In genomic region chr3:142013331-142013730, GRCh38 we compare ENCODE assay signal across 13 cellular contexts.
A peak's percentile ranks its signal among the peaks of the same experiment; 100 is the strongest.
DNase-seq lines count a peak whose midpoint lies in the region; ATAC-seq and TF ChIP-seq lines count a peak whose summit lies in the region.
"Had no signal": no experiment of that assay in that cellular context is flagged by ENCODE, and none has a peak within 500 bp of the region (broad histone marks: within the 10 kb centered on the region; RNA-seq: fewer than 3 reads in every experiment).

No MANE protein-coding gene starts in this region.

- H3K27ac ChIP-seq in esophagus muscularis mucosa (replicated peaks in 1 of 4) (peak overlapping the region; percentile 16 to 63 (median 26)), stomach smooth muscle (ENCODE audit: low read length) (peak overlapping the region; percentile 7), hepatocyte (no peak overlapping the region)
- H3K27ac ChIP-seq: A549, BLaER1 had no signal

- no peak for TF ChIP-seq POLR2A in esophagus muscularis mucosa (IDR thresholded peaks at IDR 0.05; ENCODE audit: low read depth)

- DNase-seq in esophagus muscularis mucosa (ENCODE audit: extremely low spot score), result no peak
- no peak for DNase-seq in stimulated activated CD4-positive, alpha-beta T cell treated with anti-CD3 and anti-CD28 coated beads, Interleukin-15, amount 100 ng/mL, for 24 hours
- no peak for DNase-seq in hepatocyte (ENCODE audit: low spot score)
- DNase-seq: AML-193, DMS53, GF-D8, HCEC 1CT, HFFc6 had no signal

- intact Hi-C loops in esophagus muscularis mucosa (cut with DNase I), result no loop called here

- no peaks in the 10 kb centered on the region for H4K20me1 ChIP-seq in hepatocyte (ENCODE audit: insufficient read depth, poor library complexity, severe bottlenecking)

- no peak overlapping the region for H3K4me2 ChIP-seq in hepatocyte
- H3K4me2 ChIP-seq: A549, BLaER1 had no signal

- H3K27me3 ChIP-seq in esophagus muscularis mucosa (no peaks in the 10 kb centered on the region), stomach smooth muscle (ENCODE audit: control insufficient read depth in 1 of 2, insufficient read depth in 2 of 2, low read length in 2 of 2) (no peaks in the 10 kb centered on the region), hepatocyte (no peaks in the 10 kb centered on the region)
- H3K27me3 ChIP-seq: BLaER1 had no signal

- no peaks in the 10 kb centered on the region for H3K9me3 ChIP-seq in esophagus muscularis mucosa
- no peaks in the 10 kb centered on the region for H3K9me3 ChIP-seq in stomach smooth muscle (ENCODE audit: control insufficient read depth in 2 of 2, low read length in 2 of 2)
- H3K9me3 ChIP-seq in hepatocyte (ENCODE audit: low read depth), result no peaks in the 10 kb centered on the region
- H3K9me3 ChIP-seq: A549 had no signal

- H2AFZ ChIP-seq in hepatocyte, result no peak overlapping the region

- no peaks in the 10 kb centered on the region for H3K36me3 ChIP-seq in esophagus muscularis mucosa
- no peaks in the 10 kb centered on the region for H3K36me3 ChIP-seq in stomach smooth muscle (ENCODE audit: control insufficient read depth in 2 of 2, insufficient read depth in 2 of 2, low read length in 2 of 2)
- no peaks in the 10 kb centered on the region for H3K36me3 ChIP-seq in hepatocyte (replicated peaks; ENCODE audit: insufficient read depth, low read depth)

- no peak overlapping the region for H3K9ac ChIP-seq in stomach smooth muscle (ENCODE audit: low read length in 2 of 2)
- H3K9ac ChIP-seq: BLaER1 had no signal

- no peaks in the 10 kb centered on the region for H3K9me2 ChIP-seq in hepatocyte (replicated peaks; ENCODE audit: insufficient read depth)

- TF ChIP-seq CTCF in esophagus muscularis mucosa (IDR thresholded peaks at IDR 0.05) (no peak), hepatocyte (IDR thresholded peaks at IDR 0.05; ENCODE audit: poor library complexity) (no peak)

- H3K79me2 ChIP-seq in hepatocyte, result peaks cover 44% of the 10 kb centered on the region

- H3K4me1 ChIP-seq in esophagus muscularis mucosa (peaks cover 0 to 17% (median 16%) of the 10 kb centered on the region in 4 donors), stomach smooth muscle (ENCODE audit: control insufficient read depth, insufficient read depth, low read length) (peaks cover 5% of the 10 kb centered on the region), hepatocyte (ENCODE audit: insufficient read depth) (no peaks in the 10 kb centered on the region)
- H3K4me1 ChIP-seq: A549, BLaER1 had no signal

- ATAC-seq in SK-N-SH treated with all-trans-retinoic acid at 6 μM for 48 hours (peak; percentile 89), GM18909 (IDR thresholded peaks at IDR 0.05; ENCODE audit: poor library complexity, unreplicated experiment) (no peak)
- ATAC-seq: A549 had no signal

- 28% methylated on average over 2 of the region's 2 CpGs for WGBS in esophagus muscularis mucosa
- 76% methylated on average over 2 of the region's 2 CpGs for WGBS in hepatocyte (ENCODE audit: low lambda C conversion rate, missing lambda C conversion rate)

- no peak overlapping the region for H3K4me3 ChIP-seq in esophagus muscularis mucosa
- no peak overlapping the region for H3K4me3 ChIP-seq in stomach smooth muscle (ENCODE audit: low read length in 2 of 2)
- no peak overlapping the region for H3K4me3 ChIP-seq in hepatocyte
- H3K4me3 ChIP-seq: A549, BLaER1 had no signal

- no peak for TF ChIP-seq EP300 in esophagus muscularis mucosa (IDR thresholded peaks at IDR 0.05)

TF ChIP-seq in SK-N-SH treated with all-trans-retinoic acid at 6 μM for 48 hours, 23 proteins besides CTCF, POLR2A, EP300 and RAD21:
- TF ChIP-seq POU6F1 (CRISPR knock-in tag; IDR thresholded peaks at IDR 0.05; ENCODE audit: borderline replicate concordance, low read depth) (no peak), ISL1 (CRISPR knock-in tag; IDR thresholded peaks at IDR 0.05) (peak; percentile 68)
